ENCODE assay signal across 1 cellular context in the genomic region with DNA sequence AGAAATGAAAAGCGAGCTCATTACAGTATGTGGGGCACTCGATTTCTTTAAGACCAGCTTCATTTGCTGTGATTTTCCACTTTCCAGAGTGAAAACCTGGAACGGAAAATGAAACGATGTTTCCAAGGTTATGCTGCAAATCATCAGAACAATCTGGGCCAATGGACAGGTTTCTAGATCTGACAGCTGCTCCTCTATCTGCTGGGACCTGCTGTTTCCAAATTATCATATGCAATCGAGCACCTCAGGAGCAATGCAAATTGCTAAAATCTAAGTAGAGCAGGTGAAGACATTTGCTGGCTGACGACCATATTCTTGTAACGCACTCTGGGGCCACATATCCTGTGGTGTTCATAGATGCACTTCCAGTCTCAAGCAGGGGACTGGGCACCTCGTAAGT.
TF ChIP-seq lines count a peak whose summit lies in the region.

No MANE protein-coding gene starts in this region.

TF ChIP-seq in WTC11, 78 proteins besides CTCF, POLR2A, EP300 and RAD21 (continued from another document):
- TF ChIP-seq, protein P1, sequence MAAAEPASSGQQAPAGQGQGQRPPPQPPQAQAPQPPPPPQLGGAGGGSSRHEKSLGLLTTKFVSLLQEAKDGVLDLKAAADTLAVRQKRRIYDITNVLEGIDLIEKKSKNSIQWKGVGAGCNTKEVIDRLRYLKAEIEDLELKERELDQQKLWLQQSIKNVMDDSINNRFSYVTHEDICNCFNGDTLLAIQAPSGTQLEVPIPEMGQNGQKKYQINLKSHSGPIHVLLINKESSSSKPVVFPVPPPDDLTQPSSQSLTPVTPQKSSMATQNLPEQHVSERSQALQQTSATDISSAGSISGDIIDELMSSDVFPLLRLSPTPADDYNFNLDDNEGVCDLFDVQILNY (CRISPR knock-in tag; IDR thresholded peaks at IDR 0.05) = no peak
- TF ChIP-seq CREB1 (CRISPR knock-in tag; IDR thresholded peaks at IDR 0.05) (no peak), ZNF671 (CRISPR knock-in tag; IDR thresholded peaks at IDR 0.05) (no peak), ZNF416 (CRISPR knock-in tag; IDR thresholded peaks at IDR 0.05) (no peak), HMGA2 (CRISPR knock-in tag; IDR thresholded peaks at IDR 0.05) (no peak), RELA (CRISPR knock-in tag; IDR thresholded peaks at IDR 0.05; ENCODE audit: borderline replicate concordance) (no peak), NFYB (CRISPR knock-in tag; conservative IDR thresholded peaks at IDR 0.05; ENCODE audit: low read depth) (no peak), KAT7 (CRISPR knock-in tag; IDR thresholded peaks at IDR 0.05; ENCODE audit: borderline replicate concordance) (no peak)
- TF ChIP-seq, protein P2, sequence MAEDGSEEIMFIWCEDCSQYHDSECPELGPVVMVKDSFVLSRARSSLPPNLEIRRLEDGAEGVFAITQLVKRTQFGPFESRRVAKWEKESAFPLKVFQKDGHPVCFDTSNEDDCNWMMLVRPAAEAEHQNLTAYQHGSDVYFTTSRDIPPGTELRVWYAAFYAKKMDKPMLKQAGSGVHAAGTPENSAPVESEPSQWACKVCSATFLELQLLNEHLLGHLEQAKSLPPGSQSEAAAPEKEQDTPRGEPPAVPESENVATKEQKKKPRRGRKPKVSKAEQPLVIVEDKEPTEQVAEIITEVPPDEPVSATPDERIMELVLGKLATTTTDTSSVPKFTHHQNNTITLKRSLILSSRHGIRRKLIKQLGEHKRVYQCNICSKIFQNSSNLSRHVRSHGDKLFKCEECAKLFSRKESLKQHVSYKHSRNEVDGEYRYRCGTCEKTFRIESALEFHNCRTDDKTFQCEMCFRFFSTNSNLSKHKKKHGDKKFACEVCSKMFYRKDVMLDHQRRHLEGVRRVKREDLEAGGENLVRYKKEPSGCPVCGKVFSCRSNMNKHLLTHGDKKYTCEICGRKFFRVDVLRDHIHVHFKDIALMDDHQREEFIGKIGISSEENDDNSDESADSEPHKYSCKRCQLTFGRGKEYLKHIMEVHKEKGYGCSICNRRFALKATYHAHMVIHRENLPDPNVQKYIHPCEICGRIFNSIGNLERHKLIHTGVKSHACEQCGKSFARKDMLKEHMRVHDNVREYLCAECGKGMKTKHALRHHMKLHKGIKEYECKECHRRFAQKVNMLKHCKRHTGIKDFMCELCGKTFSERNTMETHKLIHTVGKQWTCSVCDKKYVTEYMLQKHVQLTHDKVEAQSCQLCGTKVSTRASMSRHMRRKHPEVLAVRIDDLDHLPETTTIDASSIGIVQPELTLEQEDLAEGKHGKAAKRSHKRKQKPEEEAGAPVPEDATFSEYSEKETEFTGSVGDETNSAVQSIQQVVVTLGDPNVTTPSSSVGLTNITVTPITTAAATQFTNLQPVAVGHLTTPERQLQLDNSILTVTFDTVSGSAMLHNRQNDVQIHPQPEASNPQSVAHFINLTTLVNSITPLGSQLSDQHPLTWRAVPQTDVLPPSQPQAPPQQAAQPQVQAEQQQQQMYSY (CRISPR knock-in tag; IDR thresholded peaks at IDR 0.05) = no peak
- TF ChIP-seq, protein P3, sequence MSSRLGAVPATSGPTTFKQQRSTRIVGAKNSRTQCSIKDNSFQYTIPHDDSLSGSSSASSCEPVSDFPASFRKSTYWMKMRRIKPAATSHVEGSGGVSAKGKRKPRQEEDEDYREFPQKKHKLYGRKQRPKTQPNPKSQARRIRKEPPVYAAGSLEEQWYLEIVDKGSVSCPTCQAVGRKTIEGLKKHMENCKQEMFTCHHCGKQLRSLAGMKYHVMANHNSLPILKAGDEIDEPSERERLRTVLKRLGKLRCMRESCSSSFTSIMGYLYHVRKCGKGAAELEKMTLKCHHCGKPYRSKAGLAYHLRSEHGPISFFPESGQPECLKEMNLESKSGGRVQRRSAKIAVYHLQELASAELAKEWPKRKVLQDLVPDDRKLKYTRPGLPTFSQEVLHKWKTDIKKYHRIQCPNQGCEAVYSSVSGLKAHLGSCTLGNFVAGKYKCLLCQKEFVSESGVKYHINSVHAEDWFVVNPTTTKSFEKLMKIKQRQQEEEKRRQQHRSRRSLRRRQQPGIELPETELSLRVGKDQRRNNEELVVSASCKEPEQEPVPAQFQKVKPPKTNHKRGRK (CRISPR knock-in tag; IDR thresholded peaks at IDR 0.05; ENCODE audit: borderline replicate concordance) = no peak
- TF ChIP-seq, protein P4, sequence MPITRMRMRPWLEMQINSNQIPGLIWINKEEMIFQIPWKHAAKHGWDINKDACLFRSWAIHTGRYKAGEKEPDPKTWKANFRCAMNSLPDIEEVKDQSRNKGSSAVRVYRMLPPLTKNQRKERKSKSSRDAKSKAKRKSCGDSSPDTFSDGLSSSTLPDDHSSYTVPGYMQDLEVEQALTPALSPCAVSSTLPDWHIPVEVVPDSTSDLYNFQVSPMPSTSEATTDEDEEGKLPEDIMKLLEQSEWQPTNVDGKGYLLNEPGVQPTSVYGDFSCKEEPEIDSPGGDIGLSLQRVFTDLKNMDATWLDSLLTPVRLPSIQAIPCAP (CRISPR knock-in tag; IDR thresholded peaks at IDR 0.05) = no peak
